24 cellular contexts compared by ENCODE assay signal in genomic region chr2:88694015-88694414, GRCh38. TPM values are rescaled to one million over a fixed set of nuclear protein-coding genes. Genes with fewer than 3 reads are reported as not detected.
DNase-seq lines count a peak whose midpoint lies in the region; ATAC-seq, FAIRE-seq and TF ChIP-seq lines count a peak whose summit lies in the region.
"Had no signal": no experiment of that assay in that cellular context is flagged by ENCODE, and none has a peak within 500 bp of the region (broad histone marks: within the 10 kb centered on the region; RNA-seq: fewer than 3 reads in every experiment).

No MANE protein-coding gene starts in this region.

- no peaks in the 10 kb centered on the region for H3K9me3 Mint-ChIP-seq in activated T-cell treated with anti-CD3 and anti-CD28 coated beads, Interleukin-2, amount 50 U/mL, for 4 hours
- H3K9me3 Mint-ChIP-seq: activated CD4-positive, alpha-beta memory T cell treated with anti-CD3 and anti-CD28 coated beads for 36 hours; CD4-positive, alpha-beta memory T cell; stimulated activated effector memory CD8-positive, alpha-beta T cell treated with anti-CD3 and anti-CD28 coated beads, Interleukin-12 subunit alpha, Interleukin-12 subunit beta, amount 100 ng/mL, for 72 hours had no signal

- H3K4me1 ChIP-seq in K562 (replicated peaks in 1 of 2; ENCODE audit: control insufficient read depth in 2 of 2, insufficient read depth in 2 of 2, low read length in 2 of 2) (peaks cover 5 to 12% of the 10 kb centered on the region in 2 experiments; a peak in 4 of 5 replicates), trophoblast cell (ENCODE audit: control insufficient read depth in 1 of 2, insufficient read depth in 2 of 2, low read length in 2 of 2) (peaks cover 10 to 18% of the 10 kb centered on the region in 2 experiments)
- H3K4me1 ChIP-seq: neural progenitor cell had no signal

- no peaks in the 10 kb centered on the region for H3K9me3 ChIP-seq in K562 (replicated peaks; ENCODE audit: control insufficient read depth, insufficient read depth, low read depth, low read length)
- no peaks in the 10 kb centered on the region for H3K9me3 ChIP-seq in trophoblast cell (ENCODE audit: insufficient read depth, low read depth, low read length)
- H3K9me3 ChIP-seq: tibial nerve had no signal

- FAIRE-seq in K562 (lab: Jason Lieb, UNC), result no peak
- FAIRE-seq: HTR-8/SVneo, kidney had no signal

- TF ChIP-seq POLR2A in K562 (conservative IDR thresholded peaks at IDR 0.05), result no peak

- TF ChIP-seq EP300 in K562 (IDR thresholded peaks at IDR 0.05; ENCODE audit: low read length), result no peak

- no peaks in the 10 kb centered on the region for H3K9me1 ChIP-seq in K562 (ENCODE audit: control insufficient read depth, insufficient read depth, low read length)

- no peak overlapping the region for H3K14ac ChIP-seq in trophoblast cell (ENCODE audit: low read length)

- intact Hi-C loops in K562 (cut with micrococcal nuclease), result loop anchor here (10.0 kb wide), 1 partner anchor 439 kb away; no protein-coding TSS in a partner anchor

- TF ChIP-seq RAD21 in K562 (CRISPR knock-in tag; conservative IDR thresholded peaks at IDR 0.05 in 1 of 2, IDR thresholded peaks at IDR 0.05 in 1 of 2), result no peak

- H3K9ac ChIP-seq in K562 (ENCODE audit: insufficient read depth in 1 of 2, low read depth in 2 of 2, low read length in 2 of 2) (no peak overlapping the region), trophoblast cell (ENCODE audit: low read length) (no peak overlapping the region)
- H3K9ac ChIP-seq: neural progenitor cell had no signal

- H2AFZ ChIP-seq in K562 (ENCODE audit: low read depth, low read length) (no peak overlapping the region), trophoblast cell (ENCODE audit: insufficient read depth, low read length, poor library complexity) (no peak overlapping the region)
- H2AFZ ChIP-seq: GM23338, neural progenitor cell had no signal

- no peak for TF ChIP-seq CTCF in K562 (IDR thresholded peaks at IDR 0.05 in 2 of 3, conservative IDR thresholded peaks at IDR 0.05 in 1 of 3; ENCODE audit: insufficient read depth in 2 of 3, low read depth in 1 of 3, low read length in 3 of 3)

- no peaks in the 10 kb centered on the region for H4K20me1 ChIP-seq in K562 (replicated peaks; ENCODE audit: control insufficient read depth, insufficient read depth, low read length)

- H2AK5ac ChIP-seq in trophoblast cell (ENCODE audit: low read length), result no peak overlapping the region

- H3K4me1 Mint-ChIP-seq in activated T-cell treated with anti-CD3 and anti-CD28 coated beads, Interleukin-2, amount 50 U/mL, for 4 hours (ENCODE audit: low read depth), result peaks cover 74% of the 10 kb centered on the region

- 0 out of 2 replicates have a peak overlapping the region, but pooled peaks have one; percentile 2 for H3K4me2 ChIP-seq in K562 (ENCODE audit: insufficient read depth, low read length)
- no peak overlapping the region for H3K4me2 ChIP-seq in trophoblast cell (ENCODE audit: low read length)
- H3K4me2 ChIP-seq: GM23338, neural progenitor cell had no signal

- H3K18ac ChIP-seq in trophoblast cell (ENCODE audit: low read length), result no peak overlapping the region

- H3K36me3 Mint-ChIP-seq in activated T-cell treated with anti-CD3 and anti-CD28 coated beads, Interleukin-2, amount 50 U/mL, for 4 hours (ENCODE audit: insufficient read depth), result peaks cover 7% of the 10 kb centered on the region

- DNase-seq in activated T-cell treated with anti-CD3 and anti-CD28 coated beads, Interleukin-2, amount 50 U/mL, for 4 hours, result no peak
- DNase-seq in activated T-cell treated with anti-CD3 and anti-CD28 coated beads for 4 hours (no peak), GF-D8 (lab: John Stamatoyannopoulos, UW) (peak; percentile 11), K562 (ENCODE audit: extremely low read depth in 1 of 4, low spot score in 3 of 4) (no peak), trophoblast cell (no peak), GM19238 (ENCODE audit: insufficient read length, low spot score) (no peak), HEK293T (ENCODE audit: extremely low spot score) (no peak), NCI-H2029 (lab: John Stamatoyannopoulos, UW) (no peak)
- DNase-seq: activated CD4-positive, alpha-beta memory T cell treated with anti-CD3 and anti-CD28 coated beads for 36 hours; activated effector memory CD4-positive, alpha-beta T cell treated with Interleukin-2 at 50 U/mL for 16 hours; anterior cingulate cortex; CD4-positive, alpha-beta memory T cell; DMS79; hypothalamus; kidney; mesendoderm; NCI-H1694 treated with DMSO at 0.1 percent for 48 hours; T-helper 17 cell; WERI-Rb-1 had no signal

- no peak overlapping the region for H3K23ac ChIP-seq in trophoblast cell (ENCODE audit: low read length)

- POLR2A ChIA-PET in K562 (lab: Yijun Ruan, JAX), result interaction anchor here (0.7 to 1.0 kb wide), 2 partner anchors 16 to 18 kb away, joined by 3 read pairs; no protein-coding TSS in a partner anchor
- POLR2A ChIA-PET in HEK293T (lab: Yijun Ruan, JAX), result no interaction called here

- H3K79me2 ChIP-seq in K562 (ENCODE audit: control insufficient read depth, insufficient read depth, low read length) (peaks cover 94% of the 10 kb centered on the region), trophoblast cell (ENCODE audit: control insufficient read depth, insufficient read depth, low read length, poor library complexity) (peaks cover 6% of the 10 kb centered on the region)

- H3K4me3 Mint-ChIP-seq in activated T-cell treated with anti-CD3 and anti-CD28 coated beads, Interleukin-2, amount 50 U/mL, for 4 hours, result peak overlapping the region; percentile 98

- no peak for ATAC-seq in activated T-cell treated with anti-CD3 and anti-CD28 coated beads, Interleukin-2, amount 50 U/mL, for 4 hours
- ATAC-seq in K562, result no peak
- ATAC-seq: GM23338; stimulated activated effector memory CD8-positive, alpha-beta T cell treated with anti-CD3 and anti-CD28 coated beads, Interleukin-12 subunit alpha, Interleukin-12 subunit beta, amount 100 ng/mL, for 72 hours; T-helper 17 cell had no signal

- H4K91ac ChIP-seq in trophoblast cell (ENCODE audit: low read depth, low read length), result no peak overlapping the region

- peaks cover 3% of the 10 kb centered on the region for H3K79me1 ChIP-seq in trophoblast cell (ENCODE audit: low read length)

- H3K27ac ChIP-seq in K562 (ENCODE audit: extremely low read depth, low read depth, low read length), result no peak overlapping the region
- H3K27ac ChIP-seq in trophoblast cell (ENCODE audit: low read depth, low read length), result no peak overlapping the region
- H3K27ac ChIP-seq: neural progenitor cell, tibial nerve, WERI-Rb-1 had no signal

- no TSS peak for BruUV-seq in K562 (replicated peaks; lab: Mats Ljungman, UMichigan)

- H3K27me3 Mint-ChIP-seq in activated T-cell treated with anti-CD3 and anti-CD28 coated beads, Interleukin-2, amount 50 U/mL, for 4 hours (ENCODE audit: low read depth), result no peaks in the 10 kb centered on the region
- H3K27me3 Mint-ChIP-seq: activated CD4-positive, alpha-beta memory T cell treated with anti-CD3 and anti-CD28 coated beads for 36 hours; CD4-positive, alpha-beta memory T cell; T-helper 17 cell had no signal

- H4K12ac ChIP-seq in trophoblast cell (ENCODE audit: low read depth, low read length), result no peak overlapping the region

- no peak overlapping the region for H3K4me3 ChIP-seq in K562
- H3K4me3 ChIP-seq in trophoblast cell (ENCODE audit: low read depth, low read length), result no peak overlapping the region
- H3K4me3 ChIP-seq: GM23338, neural progenitor cell, tibial nerve had no signal

- H3K4ac ChIP-seq in trophoblast cell (ENCODE audit: low read depth, low read length), result peak overlapping the region; percentile 65

- WGBS in K562 (ENCODE audit: insufficient coverage, low coverage, missing lambda C conversion rate), result 77% methylated on average over 3 of the region's 3 CpGs
- WGBS in trophoblast cell (ENCODE audit: extremely low coverage, insufficient coverage, insufficient read length), result no CpG with 5 or more reads among the region's 3 CpGs

- in situ Hi-C loops in K562 (cut with MboI), result no loop called here

- H3K36me3 ChIP-seq in K562 (ENCODE audit: control insufficient read depth, insufficient read depth, low read length) (peaks cover 18% of the 10 kb centered on the region; the same call in 2 of the 3 replicates), trophoblast cell (ENCODE audit: control insufficient read depth in 1 of 2, insufficient read depth in 2 of 2, low read length in 2 of 2) (no peaks in the 10 kb centered on the region)
- H3K36me3 ChIP-seq: neural progenitor cell, WERI-Rb-1 had no signal

- H2BK12ac ChIP-seq in trophoblast cell (ENCODE audit: low read length), result no peak overlapping the region

- H2BK5ac ChIP-seq in trophoblast cell (ENCODE audit: low read depth, low read length, poor library complexity), result no peak overlapping the region

- H3K27me3 ChIP-seq in K562 (ENCODE audit: control insufficient read depth in 2 of 2, insufficient read depth in 2 of 2, low read length in 2 of 2), result no peaks in the 10 kb centered on the region
- H3K27me3 ChIP-seq in trophoblast cell (ENCODE audit: insufficient read depth, low read length), result no peaks in the 10 kb centered on the region
- H3K27me3 ChIP-seq: neural progenitor cell, tibial nerve had no signal

- CTCF ChIA-PET in K562 (lab: Yijun Ruan, JAX; ENCODE audit: low intra/inter-chr PET ratio) (no interaction called here), HEK293T (lab: Yijun Ruan, JAX) (no interaction called here)

- no peak overlapping the region for H4K8ac ChIP-seq in trophoblast cell (ENCODE audit: low read depth, low read length)

- no peak overlapping the region for H2BK120ac ChIP-seq in trophoblast cell (ENCODE audit: insufficient read depth, low read length, poor library complexity)

RNA-seq across cellular contexts. Expression of gene RPIA, which starts 2.5 kb away (rescaled TPM):
- total RNA-seq in activated T-cell treated with anti-CD3 and anti-CD28 coated beads, Interleukin-2, amount 50 U/mL, for 4 hours, result 100 to 1,000 TPM in 1 of 3 donors, 10 to 100 TPM in 2; 89.1 to 109 (median 94.4) TPM
- total RNA-seq in K562 (2011; cell fraction: chromatin; rRNA removed; ENCODE audit: low replicate concordance), result 5.5 and 6.6 TPM in 2 replicates
- total RNA-seq in K562 (2011; cell fraction: nucleolus; rRNA removed), result 7.0 and 7.8 TPM in 2 replicates
- 8.7 and 10.4 TPM in 2 replicates for total RNA-seq in K562 (2011; cell fraction: nucleoplasm; rRNA removed)
- total RNA-seq in K562 (2014; rRNA removed), result 10.0 and 11.3 TPM in 2 replicates
- total RNA-seq in K562 (2014; rRNA removed; fragmentation: Illumina TruSeq; extraction: Trizol), result 23.9 and 25.8 TPM in 2 replicates
- total RNA-seq in K562 (2015; rRNA removed; fragmentation: Illumina TruSeq; extraction: Trizol), result 19.9 and 22.9 TPM in 2 replicates
- total RNA-seq in K562 (2021), result 40.4 and 41.2 TPM in 2 replicates
- polyA plus RNA-seq in K562 (2011; rRNA removed), result 17.4 and 30.2 TPM in 2 replicates
- 16.3 and 18.5 TPM in 2 replicates for polyA plus RNA-seq in K562 (2011; cell fraction: cytosol; rRNA removed)
- polyA plus RNA-seq in K562 (2011; cell fraction: nucleus; rRNA removed), result 8.4 and 10.7 TPM in 2 replicates
- polyA plus RNA-seq in K562 (2012), result 20.4 and 34.0 TPM in 2 replicates
- polyA plus RNA-seq in K562 (2014; fragmentation: Illumina TruSeq; extraction: Trizol), result 37.2 and 37.4 TPM in 2 replicates
- 10 to 100 TPM in 1 of 2 experiments, 1 to 10 TPM in 1; 7.8 to 15.1 TPM for polyA plus RNA-seq in K562 (2014; fragmentation: Nextera tagmentation; extraction: Ambion mirVana)
- 36.8 and 43.3 TPM in 2 replicates for polyA plus RNA-seq in K562 (2014; rRNA removed)
- 23.2 and 31.5 TPM in 2 replicates for polyA minus RNA-seq in K562 (2011; rRNA and poly(A)+ RNA removed)
- polyA minus RNA-seq in K562 (2011; cell fraction: cytosol; rRNA and poly(A)+ RNA removed), result 4.6 and 13.6 TPM in 2 replicates
- 6.1 and 7.0 TPM in 2 replicates for polyA minus RNA-seq in K562 (2011; cell fraction: nucleus; rRNA and poly(A)+ RNA removed)
- 7.5 and 7.8 TPM in 2 replicates for polyA plus RNA-seq in trophoblast cell (2013)
